In the genomic region with DNA sequence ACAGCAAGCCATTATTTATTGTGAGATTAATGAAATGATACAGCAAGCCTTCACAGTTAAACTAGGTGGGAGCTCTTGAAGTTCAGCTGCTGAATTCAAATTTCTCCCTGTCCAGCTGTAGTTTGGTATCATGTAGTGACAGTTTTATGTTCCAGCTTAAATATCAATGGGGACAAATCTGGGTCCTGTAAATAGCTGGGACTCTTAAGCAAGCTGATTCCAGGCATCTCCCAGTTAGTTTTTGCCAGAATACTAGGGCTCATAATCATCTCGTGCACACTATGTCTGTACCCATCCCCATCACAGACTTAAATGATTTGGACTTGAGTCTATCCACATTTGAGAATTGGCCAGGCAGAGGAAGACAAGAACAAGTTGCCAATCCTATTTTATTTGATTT, we compare ENCODE assay signal across 32 cellular contexts.
"Had no signal": no experiment of that assay in that cellular context is flagged by ENCODE, and none has a peak within 500 bp of the region (broad histone marks: within the 10 kb centered on the region; RNA-seq: fewer than 3 reads in every experiment).

No MANE protein-coding gene starts in this region.

- ATAC-seq: activated CD8-positive, alpha-beta T cell treated with anti-CD3 and anti-CD28 coated beads for 36 hours; activated naive CD4-positive, alpha-beta T cell treated with anti-CD3 and anti-CD28 coated beads, Interleukin-2, amount 50 U/mL, for 72 hours; activated T-cell treated with anti-CD3 and anti-CD28 coated beads, Interleukin-2, amount 50 U/mL, for 72 hours; Right ventricle myocardium inferior; SK-N-SH treated with all-trans-retinoic acid at 6 μM for 48 hours had no signal

- H3K9me3 ChIP-seq: adrenal gland, MG63 had no signal

- H3K36me3 Mint-ChIP-seq: activated naive CD4-positive, alpha-beta T cell treated with anti-CD3 and anti-CD28 coated beads, Interleukin-2, amount 50 U/mL, for 72 hours had no signal

- H3K4me3 ChIP-seq: adrenal gland, MG63, PC-9 had no signal

- H3K27me3 Mint-ChIP-seq: activated CD4-positive, alpha-beta T cell treated with anti-CD3 and anti-CD28 coated beads, Interleukin-2, amount 10 ng/mL, durations not matched to agents 24 days and 14 days; activated CD8-positive, alpha-beta T cell treated with anti-CD3 and anti-CD28 coated beads for 36 hours; brain; IgD-negative memory B cell had no signal

- DNase-seq: activated CD4-positive, alpha-beta T cell treated with anti-CD3 and anti-CD28 coated beads for 1 hour; activated CD4-positive, alpha-beta T cell treated with anti-CD3 and anti-CD28 coated beads, Interleukin-2, amount 10 ng/mL, durations not matched to agents 24 days and 14 days; activated CD4-positive, alpha-beta T cell treated with anti-CD3 and anti-CD28 coated beads, Interleukin-2, amount 50 U/mL, for 4 hours; activated CD4-positive, CD25-positive, alpha-beta regulatory T cell; activated CD8-positive, alpha-beta T cell treated with anti-CD3 and anti-CD28 coated beads for 36 hours; activated gamma-delta T cell treated with Interleukin-2 at 50 U/mL for 16 hours; activated naive CD4-positive, alpha-beta T cell treated with anti-CD3 and anti-CD28 coated beads for 36 hours; activated T-cell treated with anti-CD3 and anti-CD28 coated beads, Interleukin-2, amount 50 U/mL, for 1 hour; activated T-cell treated with anti-CD3 and anti-CD28 coated beads, Interleukin-2, amount 50 U/mL, for 72 hours; adrenal gland; caudate nucleus; Kasumi-1; KG1; MG63; NCI-H1048; NCI-H1436; NCI-H1694; NCI-H2029; NCI-H345; NCI-H524 treated with DMSO at 0.1 percent for 48 hours; PC-9; SIG-M5; T-helper 1 cell; T1000; WERI-Rb-1 had no signal

- H3K4me3 Mint-ChIP-seq: activated CD4-positive, alpha-beta T cell treated with anti-CD3 and anti-CD28 coated beads, Interleukin-2, amount 10 ng/mL, durations not matched to agents 24 days and 14 days; activated CD8-positive, alpha-beta T cell treated with anti-CD3 and anti-CD28 coated beads for 36 hours; activated naive CD4-positive, alpha-beta T cell treated with anti-CD3 and anti-CD28 coated beads for 36 hours; activated T-cell treated with anti-CD3 and anti-CD28 coated beads, Interleukin-2, amount 50 U/mL, for 72 hours; brain; IgD-negative memory B cell had no signal

- H3K27me3 ChIP-seq: adrenal gland, MG63 had no signal

- H3K4me1 Mint-ChIP-seq: activated CD4-positive, alpha-beta T cell treated with anti-CD3 and anti-CD28 coated beads, Interleukin-2, amount 10 ng/mL, durations not matched to agents 24 days and 14 days; brain had no signal

- H3K9me3 Mint-ChIP-seq: activated CD4-positive, alpha-beta T cell treated with anti-CD3 and anti-CD28 coated beads, Interleukin-2, amount 10 ng/mL, durations not matched to agents 24 days and 14 days; activated CD8-positive, alpha-beta T cell treated with anti-CD3 and anti-CD28 coated beads for 36 hours; activated naive CD4-positive, alpha-beta T cell treated with anti-CD3 and anti-CD28 coated beads for 36 hours; activated naive CD4-positive, alpha-beta T cell treated with anti-CD3 and anti-CD28 coated beads, Interleukin-2, amount 50 U/mL, for 72 hours; activated T-cell treated with anti-CD3 and anti-CD28 coated beads, Interleukin-2, amount 50 U/mL, for 72 hours; activated T-helper 2 cell treated with anti-CD3 and anti-CD28 coated beads, Interferon-gamma antibody, Interleukin-2, Interleukin-4, amounts not matched to agents 10 μg/mL and 5 μg/mL and 100 μg/mL, durations not matched to agents 14 hours and 24 hours and 36 hours; brain; IgD-negative memory B cell had no signal

- H3K27ac ChIP-seq: adrenal gland, PC-9, RWPE1, WERI-Rb-1 had no signal

- H3K27ac Mint-ChIP-seq: activated CD4-positive, alpha-beta T cell treated with anti-CD3 and anti-CD28 coated beads, Interleukin-2, amount 10 ng/mL, durations not matched to agents 24 days and 14 days; activated CD8-positive, alpha-beta T cell treated with anti-CD3 and anti-CD28 coated beads for 36 hours; activated naive CD4-positive, alpha-beta T cell treated with anti-CD3 and anti-CD28 coated beads for 36 hours; activated T-cell treated with anti-CD3 and anti-CD28 coated beads, Interleukin-2, amount 50 U/mL, for 72 hours; activated T-helper 2 cell treated with anti-CD3 and anti-CD28 coated beads, Interferon-gamma antibody, Interleukin-2, Interleukin-4, amounts not matched to agents 10 μg/mL and 5 μg/mL and 100 μg/mL, durations not matched to agents 14 hours and 24 hours and 36 hours; brain; IgD-negative memory B cell had no signal
